8 cellular contexts compared by ENCODE assay signal in genomic region chr9:96875460-96876142, GRCh38. TPM values are rescaled to one million over a fixed set of nuclear protein-coding genes. Genes with fewer than 3 reads are reported as not detected.
A peak's percentile ranks its signal among the peaks of the same experiment; 100 is the strongest.
DNase-seq lines count a peak whose midpoint lies in the region; ATAC-seq and TF ChIP-seq lines count a peak whose summit lies in the region.

No MANE protein-coding gene starts in this region.

- intact Hi-C loops in CD4-positive, alpha-beta memory T cell (cut with micrococcal nuclease) = loop anchor here (2.0 kb wide), 1 partner anchor 19 kb away; no protein-coding TSS in a partner anchor

- peaks cover 19% of the 10 kb centered on the region for H3K4me1 ChIP-seq in CD4-positive, alpha-beta memory T cell (ENCODE audit: insufficient read depth, low read length)
- H3K4me1 ChIP-seq in muscle layer of duodenum (ENCODE audit: control insufficient read depth in 1 of 2, insufficient read depth in 2 of 2, low read length in 2 of 2) (peaks cover 0 to 24% of the 10 kb centered on the region in 2 donors), thymus (ENCODE audit: control insufficient read depth, insufficient read depth, low read length) (peaks cover 5% of the 10 kb centered on the region)

- H3K9me3 Mint-ChIP-seq in CD4-positive, alpha-beta memory T cell = peaks cover 0 to 12% (median 4%) of the 10 kb centered on the region in 8 donors
- no peaks in the 10 kb centered on the region for H3K9me3 Mint-ChIP-seq in activated CD8-positive, alpha-beta memory T cell treated with anti-CD3 and anti-CD28 coated beads, Interleukin-2, amount 10 ng/mL, durations not matched to agents 7 days and 5 days (ENCODE audit: low read depth)

- POLR2A ChIA-PET in CD4-positive, alpha-beta memory T cell (lab: Charles Lee; ENCODE audit: partially characterized antibody) = interaction anchor here (0.8 to 1.6 kb wide), 3 partner anchors 16 to 98 kb away, joined by 3 to 5 read pairs (median 3); partner anchors contain the start of gene ZNF510

- H3K4me1 Mint-ChIP-seq in CD4-positive, alpha-beta memory T cell = peaks cover 15 to 21% (median 17%) of the 10 kb centered on the region in 4 donors
- peaks cover 28% of the 10 kb centered on the region for H3K4me1 Mint-ChIP-seq in activated CD8-positive, alpha-beta memory T cell treated with anti-CD3 and anti-CD28 coated beads, Interleukin-2, amount 10 ng/mL, durations not matched to agents 7 days and 5 days

- H3K27ac Mint-ChIP-seq in CD4-positive, alpha-beta memory T cell = peak overlapping the region; percentile 60 to 92 (median 85)
- peak overlapping the region; percentile 69 for H3K27ac Mint-ChIP-seq in activated CD8-positive, alpha-beta memory T cell treated with anti-CD3 and anti-CD28 coated beads, Interleukin-2, amount 10 ng/mL, durations not matched to agents 7 days and 5 days

- CTCF ChIA-PET in CD4-positive, alpha-beta memory T cell (lab: Charles Lee; ENCODE audit: partially characterized antibody) = interaction anchor here (1.2 kb wide), 1 partner anchor 19 kb away, joined by 10 read pairs; no protein-coding TSS in a partner anchor
- CTCF ChIA-PET in activated CD8-positive, alpha-beta memory T cell treated with anti-CD3 and anti-CD28 coated beads, Interleukin-2, amount 10 ng/mL, durations not matched to agents 7 days and 5 days (lab: Charles Lee) = interaction anchor here (1.0 to 5.5 kb wide), 5 partner anchors 8 to 537 kb away, joined by 3 to 40 read pairs (median 3); partner anchors contain the start of genes TDRD7 and ZNF782

- H3K36me3 ChIP-seq in CD4-positive, alpha-beta memory T cell (ENCODE audit: insufficient read depth, low read length) = no peaks in the 10 kb centered on the region
- no peaks in the 10 kb centered on the region for H3K36me3 ChIP-seq in muscle layer of duodenum (ENCODE audit: control insufficient read depth in 1 of 2, insufficient read depth in 2 of 2, low read length in 2 of 2)
- no peaks in the 10 kb centered on the region for H3K36me3 ChIP-seq in thymus (ENCODE audit: control insufficient read depth, insufficient read depth)

- peak; percentile 34 for TF ChIP-seq CTCF in fibroblast of mammary gland (conservative IDR thresholded peaks at IDR 0.05; ENCODE audit: control insufficient read depth, insufficient read depth, low read depth, low read length)

- H3K4me3 Mint-ChIP-seq in CD4-positive, alpha-beta memory T cell = peak overlapping the region; percentile 82 to 92 (median 86)
- H3K4me3 Mint-ChIP-seq in activated CD8-positive, alpha-beta memory T cell treated with anti-CD3 and anti-CD28 coated beads, Interleukin-2, amount 10 ng/mL, durations not matched to agents 7 days and 5 days = peak overlapping the region; percentile 76

- 1% methylated on average over 43 of the region's 43 CpGs for WGBS in thymus

- no peaks in the 10 kb centered on the region for H3K9me3 ChIP-seq in CD4-positive, alpha-beta memory T cell (ENCODE audit: control insufficient read depth in 1 of 2, low read length in 2 of 2)
- H3K9me3 ChIP-seq in muscle layer of duodenum (ENCODE audit: control insufficient read depth in 1 of 2, low read length in 2 of 2) (no peaks in the 10 kb centered on the region), thymus (ENCODE audit: control insufficient read depth) (peaks cover 4% of the 10 kb centered on the region)

- ATAC-seq in GM19328 (IDR thresholded peaks at IDR 0.05; ENCODE audit: unreplicated experiment) = peak; percentile 19
- ATAC-seq in HG03442 (IDR thresholded peaks at IDR 0.05; ENCODE audit: unreplicated experiment) = peak; percentile 36
- peak; percentile 81 for ATAC-seq in activated CD8-positive, alpha-beta memory T cell treated with anti-CD3 and anti-CD28 coated beads, Interleukin-2, amount 10 ng/mL, durations not matched to agents 7 days and 5 days

- peak overlapping the region in 1 of 2 donors; percentile 46 for H3K4me3 ChIP-seq in CD4-positive, alpha-beta memory T cell (ENCODE audit: low read length in 2 of 2)
- peak overlapping the region; percentile 72 for H3K4me3 ChIP-seq in fibroblast of mammary gland (ENCODE audit: control insufficient read depth, low read depth, low read length)
- peak overlapping the region; percentile 70 to 73 for H3K4me3 ChIP-seq in muscle layer of duodenum (ENCODE audit: low read depth in 1 of 2, low read length in 2 of 2)
- H3K4me3 ChIP-seq in thymus (ENCODE audit: low read length) = peak overlapping the region; percentile 56

- H3K27ac ChIP-seq in CD4-positive, alpha-beta memory T cell (ENCODE audit: low read depth, low read length) = no peak overlapping the region
- H3K27ac ChIP-seq in muscle layer of duodenum (ENCODE audit: low read length) = peak overlapping the region; percentile 80
- H3K27ac ChIP-seq in thymus (ENCODE audit: low read depth) = peak overlapping the region; percentile 84

- peaks cover 10% of the 10 kb centered on the region for H3K27me3 ChIP-seq in CD4-positive, alpha-beta memory T cell (ENCODE audit: insufficient read depth, low read length)
- H3K27me3 ChIP-seq in muscle layer of duodenum (ENCODE audit: low read depth, low read length) (peaks cover 11% of the 10 kb centered on the region), thymus (ENCODE audit: control insufficient read depth, insufficient read depth) (peaks cover 19% of the 10 kb centered on the region)

- DNase-seq in CD4-positive, alpha-beta memory T cell = peak in 4 of 5 donors; percentile 11 to 15 (median 12)
- DNase-seq in NCI-H526 treated with DMSO at 0.1 percent for 48 hours (lab: John Stamatoyannopoulos, UW) (peak; percentile 95), fibroblast of mammary gland (ENCODE audit: low read depth) (peak; percentile 78)
- DNase-seq in activated CD8-positive, alpha-beta memory T cell treated with anti-CD3 and anti-CD28 coated beads, Interleukin-2, amount 10 ng/mL, durations not matched to agents 7 days and 5 days = peak; percentile 82

- peaks cover 0 to 4% of the 10 kb centered on the region in 2 donors for H3K36me3 Mint-ChIP-seq in CD4-positive, alpha-beta memory T cell
- peaks cover 6% of the 10 kb centered on the region for H3K36me3 Mint-ChIP-seq in activated CD8-positive, alpha-beta memory T cell treated with anti-CD3 and anti-CD28 coated beads, Interleukin-2, amount 10 ng/mL, durations not matched to agents 7 days and 5 days

- H3K27me3 Mint-ChIP-seq in CD4-positive, alpha-beta memory T cell = peaks cover 31 to 34% of the 10 kb centered on the region in 2 donors
- peaks cover 45% of the 10 kb centered on the region for H3K27me3 Mint-ChIP-seq in activated CD8-positive, alpha-beta memory T cell treated with anti-CD3 and anti-CD28 coated beads, Interleukin-2, amount 10 ng/mL, durations not matched to agents 7 days and 5 days

RNA-seq across cellular contexts. Expression of gene ZNF782, which starts 21.3 kb away (rescaled TPM):
- 10 to 100 TPM; 14.2 to 14.7 TPM for total RNA-seq in CD4-positive, alpha-beta memory T cell
- 1 to 10 TPM; 1.2 to 2.4 TPM for polyA plus RNA-seq in CD4-positive, alpha-beta memory T cell
- 1 to 10 TPM; 4.9 to 5.0 TPM for total RNA-seq in activated CD8-positive, alpha-beta memory T cell treated with anti-CD3 and anti-CD28 coated beads, Interleukin-2, amount 10 ng/mL, durations not matched to agents 7 days and 5 days
- 2.8 TPM for polyA plus RNA-seq in thymus

RNA-seq across cellular contexts. Expression of gene NUTM2G, which starts 53.0 kb away (rescaled TPM):
- total RNA-seq in CD4-positive, alpha-beta memory T cell = not detected
- polyA plus RNA-seq in CD4-positive, alpha-beta memory T cell = under 1 TPM in 1 of 2 donors, not detected in 1; 0.08 TPM
- total RNA-seq in activated CD8-positive, alpha-beta memory T cell treated with anti-CD3 and anti-CD28 coated beads, Interleukin-2, amount 10 ng/mL, durations not matched to agents 7 days and 5 days = not detected
- 0.02 TPM for polyA plus RNA-seq in thymus

Comparison
In these comparisons a context has a peak if more than half of its experiments do, and no peak if none do; other contexts are left out.
1. DNase-seq: peak in every context shown above with its lines; median percentile 95 in NCI-H526 treated with DMSO at 0.1 percent for 48 hours; 82 in activated CD8-positive, alpha-beta memory T cell treated with anti-CD3 and anti-CD28 coated beads, Interleukin-2, amount 10 ng/mL, durations not matched to agents 7 days and 5 days; 78 in fibroblast of mammary gland; 12 in CD4-positive, alpha-beta memory T cell.
2. ATAC-seq: peak in every context shown above with its lines; median percentile 81 in activated CD8-positive, alpha-beta memory T cell treated with anti-CD3 and anti-CD28 coated beads, Interleukin-2, amount 10 ng/mL, durations not matched to agents 7 days and 5 days; 36 in HG03442; 19 in GM19328.